1 cellular context compared by ENCODE assay signal in the genomic region with DNA sequence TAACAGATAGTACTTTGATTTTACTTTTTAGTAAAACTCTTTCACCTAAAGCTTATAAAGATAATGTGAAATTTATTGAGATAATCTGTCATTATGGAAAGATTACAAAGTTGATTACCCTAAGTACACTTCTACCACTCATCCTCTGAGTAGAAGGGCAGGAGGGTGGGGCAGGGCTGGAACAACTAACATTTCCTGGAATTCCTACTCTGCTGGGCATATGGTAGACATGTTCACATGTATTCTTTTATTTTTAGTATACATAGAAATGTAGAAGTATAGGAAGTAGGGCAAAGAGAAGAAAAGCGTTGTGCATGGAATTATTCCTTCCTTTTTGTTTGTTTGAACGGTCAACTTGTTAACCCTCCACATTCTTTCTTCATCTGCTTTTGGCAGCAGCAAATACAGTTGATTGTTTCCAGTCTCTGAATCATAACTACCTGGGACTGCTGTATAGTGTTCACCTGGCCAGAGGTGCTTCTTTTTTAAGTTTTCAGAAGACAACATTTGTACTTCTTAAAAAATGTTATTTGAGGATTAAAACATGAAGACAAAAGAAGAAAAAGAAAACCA.
TF ChIP-seq lines count a peak whose summit lies in the region.

No MANE protein-coding gene starts in this region.

TF ChIP-seq in HepG2, 621 proteins besides CTCF, POLR2A, EP300 and RAD21 (continued from another document):
- peak; percentile 36; the same call in 1 of the 2 replicates for TF ChIP-seq ZNF652 (CRISPR knock-in tag; IDR thresholded peaks at IDR 0.05; ENCODE audit: borderline replicate concordance, low read depth)
